ENCODE assay signal across 21 cellular contexts in the genomic region with DNA sequence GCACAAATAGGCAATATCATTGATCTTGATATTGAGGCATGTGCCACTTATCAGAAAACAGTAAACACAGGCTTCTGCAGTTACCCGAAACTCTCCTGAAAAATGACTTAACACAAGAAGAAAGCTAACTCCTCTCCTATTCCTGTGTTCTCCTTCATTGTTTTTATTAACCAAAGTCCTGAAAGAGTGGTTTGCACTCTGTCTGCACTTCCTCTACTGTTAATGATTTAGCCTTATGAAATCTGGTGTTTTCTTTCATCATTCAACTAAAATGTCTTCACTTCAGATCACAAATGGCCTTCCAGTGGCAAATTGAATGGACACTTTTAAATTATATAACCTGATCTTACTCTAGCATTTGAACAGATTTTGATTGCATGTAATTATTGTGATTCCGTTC.
"Had no signal": no experiment of that assay in that cellular context is flagged by ENCODE, and none has a peak within 500 bp of the region (broad histone marks: within the 10 kb centered on the region; RNA-seq: fewer than 3 reads in every experiment).

No MANE protein-coding gene starts in this region.

- DNase-seq: activated CD4-positive, alpha-beta T cell treated with anti-CD3 and anti-CD28 coated beads, Interleukin-2, amount 10 ng/mL, durations not matched to agents 7 days and 5 days; activated CD4-positive, CD25-positive, alpha-beta regulatory T cell treated with anti-CD3 and anti-CD28 coated beads, Interleukin-2, amount 50 U/mL, for 72 hours; activated CD8-positive, alpha-beta memory T cell treated with anti-CD3 and anti-CD28 coated beads, Interleukin-2, amount 10 ng/mL, durations not matched to agents 7 days and 5 days; activated CD8-positive, alpha-beta T cell treated with anti-CD3 and anti-CD28 coated beads for 36 hours; activated effector memory CD4-positive, alpha-beta T cell treated with anti-CD3 and anti-CD28 coated beads, Interleukin-2, amount 50 U/mL, for 16 hours; activated naive CD4-positive, alpha-beta T cell treated with anti-CD3 and anti-CD28 coated beads, Interleukin-2, amount 50 U/mL, for 16 hours; activated naive CD8-positive, alpha-beta T cell treated with anti-CD3 and anti-CD28 coated beads, Interleukin-2, amount 50 U/mL, for 24 hours; activated T-cell treated with anti-CD3 and anti-CD28 coated beads for 4 hours; cerebellar nuclear complex; effector CD8-positive, alpha-beta T cell; erythroblast; foreskin keratinocyte; left lung; naive thymus-derived CD8-positive, alpha-beta T cell; spleen; stimulated activated CD4-positive, alpha-beta T cell treated with anti-CD3 and anti-CD28 coated beads, Interleukin-4, amount 100 ng/mL, for 1 hour; stimulated activated naive CD4-positive, alpha-beta T cell; upper lobe of left lung; WERI-Rb-1 had no signal

- FAIRE-seq: keratinocyte, TTC549 had no signal
